ENCODE assay signal across 18 cellular contexts in the genomic region with DNA sequence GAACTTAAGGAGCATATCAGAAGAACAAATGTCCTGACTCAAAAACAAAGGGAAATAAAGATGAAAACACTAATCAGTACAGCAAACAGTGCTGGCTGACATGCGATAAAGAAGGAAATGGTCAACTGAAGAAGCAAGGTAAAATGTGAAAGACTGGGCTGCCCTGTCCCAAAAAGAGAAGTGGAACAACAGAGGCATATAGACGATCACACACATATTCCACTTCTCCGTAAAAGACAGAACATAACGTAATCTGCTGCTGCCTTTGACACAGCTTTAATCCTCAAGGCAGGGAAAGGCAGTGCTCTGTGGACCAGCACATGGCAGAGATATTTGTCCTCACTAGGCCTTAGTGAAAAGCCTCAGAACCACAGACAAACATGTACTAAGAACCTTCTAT.
"Had no signal": no experiment of that assay in that cellular context is flagged by ENCODE, and none has a peak within 500 bp of the region (broad histone marks: within the 10 kb centered on the region; RNA-seq: fewer than 3 reads in every experiment).

No MANE protein-coding gene starts in this region.

- H3K4me3 ChIP-seq: colonic mucosa, esophagus muscularis mucosa, thoracic aorta had no signal

- H3K36me3 ChIP-seq: colonic mucosa, esophagus muscularis mucosa, thoracic aorta had no signal

- H3K4me3 Mint-ChIP-seq: natural killer cell treated with Interleukin-12 subunit alpha and Interleukin-12 subunit beta and Interleukin-15 and Interleukin-18, amount 100 ng/mL, for 72 hours; T-helper 2 cell treated with Interferon-gamma antibody and Interleukin-4, amounts not matched to agents 5 μg/mL and 100 μg/mL, for 36 hours had no signal

- DNase-seq: activated CD4-positive, CD25-positive, alpha-beta regulatory T cell treated with anti-CD3 and anti-CD28 coated beads, Interleukin-2, amount 50 U/mL, for 72 hours; activated naive CD4-positive, alpha-beta T cell treated with anti-CD3 and anti-CD28 coated beads, Interleukin-2, amount 50 U/mL, for 16 hours; activated T-cell treated with anti-CD3 and anti-CD28 coated beads, Interleukin-2, amount 50 U/mL, for 1 hour; caudate nucleus; colonic mucosa; mesenchymal stem cell; occipital lobe; right cardiac atrium; stimulated activated CD4-positive, alpha-beta T cell treated with anti-CD3 and anti-CD28 coated beads, Interleukin-4, amount 100 ng/mL, for 24 hours had no signal

- FAIRE-seq: keratinocyte, small intestine had no signal

- H3K36me3 Mint-ChIP-seq: natural killer cell treated with Interleukin-12 subunit alpha and Interleukin-12 subunit beta and Interleukin-15 and Interleukin-18, amount 100 ng/mL, for 72 hours had no signal

- H3K27ac Mint-ChIP-seq: activated T-helper 2 cell treated with anti-CD3 and anti-CD28 coated beads, Interferon-gamma antibody, Interleukin-2, Interleukin-4, amounts not matched to agents 10 μg/mL and 5 μg/mL and 100 μg/mL, durations not matched to agents 14 hours and 24 hours and 36 hours; progenitor cell of endocrine pancreas; T-helper 2 cell treated with Interferon-gamma antibody and Interleukin-4, amounts not matched to agents 5 μg/mL and 100 μg/mL, for 36 hours had no signal

- H3K4me1 ChIP-seq: colonic mucosa, esophagus muscularis mucosa had no signal

- H3K9me3 Mint-ChIP-seq: activated T-helper 2 cell treated with anti-CD3 and anti-CD28 coated beads, Interferon-gamma antibody, Interleukin-2, Interleukin-4, amounts not matched to agents 10 μg/mL and 5 μg/mL and 100 μg/mL, durations not matched to agents 14 hours and 24 hours and 36 hours; natural killer cell treated with Interleukin-12 subunit alpha and Interleukin-12 subunit beta and Interleukin-15 and Interleukin-18, amount 100 ng/mL, for 72 hours; T-helper 2 cell treated with Interferon-gamma antibody and Interleukin-4, amounts not matched to agents 5 μg/mL and 100 μg/mL, for 36 hours had no signal

- ATAC-seq: left lobe of liver; natural killer cell treated with Interleukin-12 subunit alpha and Interleukin-12 subunit beta and Interleukin-15 and Interleukin-18, amount 100 ng/mL, for 72 hours; right cardiac atrium had no signal

- H3K27me3 ChIP-seq: colonic mucosa, esophagus muscularis mucosa had no signal

- H3K27ac ChIP-seq: colonic mucosa, esophagus muscularis mucosa, thoracic aorta had no signal

- H3K9me3 ChIP-seq: colonic mucosa, esophagus muscularis mucosa, thoracic aorta had no signal
